24 cellular contexts compared by ENCODE assay signal in the genomic region with DNA sequence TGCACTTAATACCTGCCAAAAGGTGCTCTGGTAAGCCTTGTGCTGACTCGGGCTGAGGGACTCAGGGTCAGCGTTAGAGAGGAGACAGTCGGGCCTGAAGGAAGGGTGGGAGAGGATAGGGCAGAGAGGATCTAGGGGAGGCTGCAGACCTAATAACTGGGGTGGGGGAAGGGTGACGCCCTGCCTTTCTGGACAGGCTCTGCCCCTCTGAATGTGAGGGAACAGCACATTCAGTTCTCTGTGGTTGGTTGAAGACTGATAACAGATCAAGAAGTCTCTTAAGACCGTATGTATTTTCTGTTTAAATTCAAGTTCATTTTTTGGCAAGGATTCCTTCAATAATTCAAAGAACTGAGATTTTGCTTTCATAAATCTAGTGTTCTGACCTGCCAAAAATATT. TPM values are rescaled to one million over a fixed set of nuclear protein-coding genes. Genes with fewer than 3 reads are reported as not detected.
DNase-seq lines count a peak whose midpoint lies in the region; ATAC-seq, FAIRE-seq and TF ChIP-seq lines count a peak whose summit lies in the region.
"Had no signal": no experiment of that assay in that cellular context is flagged by ENCODE, and none has a peak within 500 bp of the region (broad histone marks: within the 10 kb centered on the region; RNA-seq: fewer than 3 reads in every experiment).

No MANE protein-coding gene starts in this region.

- H3K4me1 ChIP-seq in astrocyte (ENCODE audit: insufficient read depth, low read length) (peaks cover 22% of the 10 kb centered on the region), mesenchymal stem cell (ENCODE audit: control insufficient read depth, insufficient read depth, low read depth, low read length) (peaks cover 8% of the 10 kb centered on the region), suprapubic skin (peaks cover 31% of the 10 kb centered on the region)
- H3K4me1 ChIP-seq: Caco-2 had no signal

- H2BK5ac ChIP-seq in mesenchymal stem cell (ENCODE audit: low read depth, low read length, poor library complexity, severe bottlenecking), result no peak overlapping the region

- H3K79me1 ChIP-seq in mesenchymal stem cell (replicated peaks; ENCODE audit: low read length, poor library complexity, severe bottlenecking), result no peaks in the 10 kb centered on the region

- H3K36me3 ChIP-seq in astrocyte (ENCODE audit: insufficient read depth, low read length) (no peaks in the 10 kb centered on the region), mesenchymal stem cell (ENCODE audit: control insufficient read depth in 1 of 2, insufficient read depth in 2 of 2, low read depth in 1 of 2, low read length in 2 of 2) (no peaks in the 10 kb centered on the region), suprapubic skin (no peaks in the 10 kb centered on the region)
- H3K36me3 ChIP-seq: BLaER1 treated with 17β-estradiol and CSF1 and Interleukin-3, amounts not matched to agents 10 nM and 100 nM; SJCRH30 had no signal

- no peaks in the 10 kb centered on the region for H3K27me3 Mint-ChIP-seq in astrocyte (ENCODE audit: low read depth, unreplicated experiment)

- no peak overlapping the region for H3K14ac ChIP-seq in mesenchymal stem cell (ENCODE audit: low read length in 2 of 2)

- H3K4ac ChIP-seq in mesenchymal stem cell (ENCODE audit: low read depth in 1 of 2, low read length in 2 of 2), result no peak overlapping the region

- no peak for TF ChIP-seq POLR2A in suprapubic skin (IDR thresholded peaks at IDR 0.05)

- peak overlapping the region; percentile 38 for H2BK15ac ChIP-seq in mesenchymal stem cell (ENCODE audit: low read depth, poor library complexity, severe bottlenecking)

- ATAC-seq in HG03469 (IDR thresholded peaks at IDR 0.05; ENCODE audit: unreplicated experiment), result no peak
- ATAC-seq: GM23338 had no signal

- no peak overlapping the region for H2AK5ac ChIP-seq in mesenchymal stem cell (ENCODE audit: low read length, severe bottlenecking)

- H2BK120ac ChIP-seq in mesenchymal stem cell (ENCODE audit: low read depth, low read length), result no peak overlapping the region

- no peak overlapping the region for H4K91ac ChIP-seq in mesenchymal stem cell (ENCODE audit: low read length)

- H3K27me3 ChIP-seq in astrocyte (ENCODE audit: insufficient read depth, low read length) (no peaks in the 10 kb centered on the region), mesenchymal stem cell (ENCODE audit: control insufficient read depth in 1 of 2, insufficient read depth in 1 of 2, low read length in 2 of 2) (no peaks in the 10 kb centered on the region), suprapubic skin (no peaks in the 10 kb centered on the region)
- H3K27me3 ChIP-seq: BLaER1 treated with 17β-estradiol and CSF1 and Interleukin-3, amounts not matched to agents 10 nM and 100 nM; SJCRH30 had no signal

- FAIRE-seq in astrocyte (lab: Jason Lieb, UNC), result peak; percentile 9
- FAIRE-seq: RCC 7860 had no signal

- H4K8ac ChIP-seq in mesenchymal stem cell (ENCODE audit: low read length), result peak overlapping the region; percentile 75

- peaks cover 17% of the 10 kb centered on the region for H3K4me1 Mint-ChIP-seq in astrocyte (ENCODE audit: low read depth, unreplicated experiment)
- H3K4me1 Mint-ChIP-seq: CD4-positive, alpha-beta memory T cell; GM23338; IgD-negative memory B cell had no signal

- 50% methylated on average over 5 of the region's 5 CpGs for WGBS in mesenchymal stem cell
- WGBS in suprapubic skin, result 60% methylated on average over 5 of the region's 5 CpGs

- H3K36me3 Mint-ChIP-seq in astrocyte (ENCODE audit: low read depth, unreplicated experiment), result no peaks in the 10 kb centered on the region
- H3K36me3 Mint-ChIP-seq: CD4-positive, alpha-beta memory T cell had no signal

- H3K4me2 ChIP-seq in astrocyte (ENCODE audit: low read length) (peak overlapping the region; percentile 79), mesenchymal stem cell (ENCODE audit: low read length, poor library complexity, severe bottlenecking) (no peak overlapping the region)
- H3K4me2 ChIP-seq: GM23338 had no signal

- H3K23ac ChIP-seq in mesenchymal stem cell (ENCODE audit: low read length in 2 of 2), result no peak overlapping the region

- H3K9ac ChIP-seq in astrocyte (ENCODE audit: low read length) (no peak overlapping the region), mesenchymal stem cell (ENCODE audit: low read length) (no peak overlapping the region)
- H3K9ac ChIP-seq: BLaER1 treated with 17β-estradiol and CSF1 and Interleukin-3, amounts not matched to agents 10 nM and 100 nM had no signal

- no peak overlapping the region for H3K27ac Mint-ChIP-seq in astrocyte (ENCODE audit: unreplicated experiment)
- H3K27ac Mint-ChIP-seq: CD4-positive, alpha-beta memory T cell; GM23338; IgD-negative memory B cell had no signal

- no peaks in the 10 kb centered on the region for H3K79me2 ChIP-seq in astrocyte (ENCODE audit: insufficient read depth, low read length)

- H3K9me3 ChIP-seq in astrocyte (ENCODE audit: insufficient read depth, low read depth, low read length), result no peaks in the 10 kb centered on the region
- no peaks in the 10 kb centered on the region for H3K9me3 ChIP-seq in mesenchymal stem cell (ENCODE audit: control insufficient read depth, low read length)
- no peaks in the 10 kb centered on the region for H3K9me3 ChIP-seq in suprapubic skin
- H3K9me3 ChIP-seq: BLaER1 treated with 17β-estradiol and CSF1 and Interleukin-3, amounts not matched to agents 10 nM and 100 nM; Caco-2; SJCRH30 had no signal

- peaks cover 3% of the 10 kb centered on the region for H3K9me3 Mint-ChIP-seq in astrocyte (ENCODE audit: unreplicated experiment)
- H3K9me3 Mint-ChIP-seq: GM23338 had no signal

- H3K18ac ChIP-seq in mesenchymal stem cell (ENCODE audit: low read depth in 1 of 2, low read length in 2 of 2), result no peak overlapping the region

- DNase-seq in OCI-M1 (lab: John Stamatoyannopoulos, UW) (peak; percentile 21), astrocyte (ENCODE audit: low read depth) (no peak), mesenchymal stem cell (no peak), suprapubic skin (ENCODE audit: low spot score in 2 of 2) (no peak), inferior parietal cortex (ENCODE audit: extremely low spot score) (no peak), amniotic stem cell (lab: John Stamatoyannopoulos, UW) (no peak)
- no peak for DNase-seq in stimulated activated naive CD4-positive, alpha-beta T cell treated with Interleukin-2 at 50 U/mL for 16 hours (lab: John Stamatoyannopoulos, UW)
- DNase-seq: Caco-2; CD4-positive, alpha-beta memory T cell; DMS 273 treated with DMSO at 0.1 percent for 48 hours; NCI-H1105 treated with DMSO at 0.1 percent for 48 hours; NCI-H1694; NCI-H2081; NCI-H2171; NCI-H524; NCI-H774; NK-92 treated with Interleukin-12 subunit alpha and Interleukin-12 subunit beta, amount 100 ng/mL, for 24 hours had no signal

- no peak overlapping the region for H2AFZ ChIP-seq in astrocyte (ENCODE audit: low read depth, low read length)
- H2AFZ ChIP-seq in mesenchymal stem cell (ENCODE audit: low read depth, low read length), result no peak overlapping the region
- H2AFZ ChIP-seq: GM23338 had no signal

- peak overlapping the region in 1 of 2 experiments; percentile 40 for H2BK12ac ChIP-seq in mesenchymal stem cell (ENCODE audit: low read length in 2 of 2)

- no peaks in the 10 kb centered on the region for H4K20me1 ChIP-seq in astrocyte (ENCODE audit: insufficient read depth, low read length)
- H4K20me1 ChIP-seq: BLaER1 treated with 17β-estradiol and CSF1 and Interleukin-3, amounts not matched to agents 10 nM and 100 nM had no signal

- TF ChIP-seq CTCF in astrocyte (IDR thresholded peaks at IDR 0.05; ENCODE audit: insufficient read depth, low read depth, low read length) (no peak), suprapubic skin (IDR thresholded peaks at IDR 0.05) (no peak)

- TF ChIP-seq EP300 in suprapubic skin (IDR thresholded peaks at IDR 0.05), result no peak

- H3K4me3 Mint-ChIP-seq in astrocyte (ENCODE audit: unreplicated experiment), result no peak overlapping the region
- H3K4me3 Mint-ChIP-seq: CD4-positive, alpha-beta memory T cell; GM23338; IgD-negative memory B cell had no signal

- no peak overlapping the region for H3K27ac ChIP-seq in astrocyte (ENCODE audit: low read depth, low read length)
- H3K27ac ChIP-seq in mesenchymal stem cell (ENCODE audit: low read length, poor library complexity, severe bottlenecking), result no peak overlapping the region
- peak overlapping the region; percentile 75 for H3K27ac ChIP-seq in suprapubic skin
- H3K27ac ChIP-seq: BLaER1 treated with 17β-estradiol and CSF1 and Interleukin-3, amounts not matched to agents 10 nM and 100 nM; SJCRH30 had no signal

- H3K4me3 ChIP-seq in astrocyte (ENCODE audit: insufficient read depth, low read depth, low read length) (no peak overlapping the region), mesenchymal stem cell (ENCODE audit: insufficient read depth in 1 of 2, low read depth in 1 of 2, low read length in 2 of 2) (no peak overlapping the region), suprapubic skin (no peak overlapping the region)
- H3K4me3 ChIP-seq: BLaER1 treated with 17β-estradiol and CSF1 and Interleukin-3, amounts not matched to agents 10 nM and 100 nM; GM23338; SJCRH30 had no signal

RNA-seq across cellular contexts. Expression of gene TEKT3, which starts 56.2 kb away (rescaled TPM):
- total RNA-seq in astrocyte (not detected in 2 replicates), suprapubic skin (not detected)
- 0.73 TPM for polyA plus RNA-seq in mesenchymal stem cell (2013, experiment 1 of 2)
- 1.1 TPM for polyA plus RNA-seq in mesenchymal stem cell (2013, experiment 2 of 2)
- total RNA-seq: HT1080, SJCRH30 had no signal
- polyA plus RNA-seq: CD4-positive, alpha-beta memory T cell; IgD-negative memory B cell had no signal
